Comparison of ENCODE assay signal across 18 cellular contexts in genomic region chr20:18304618-18305017, GRCh38. TPM values are rescaled to one million over a fixed set of nuclear protein-coding genes. Genes with fewer than 3 reads are reported as not detected.
DNase-seq lines count a peak whose midpoint lies in the region; ATAC-seq and TF ChIP-seq lines count a peak whose summit lies in the region.
"Had no signal": no experiment of that assay in that cellular context is flagged by ENCODE, and none has a peak within 500 bp of the region (broad histone marks: within the 10 kb centered on the region; RNA-seq: fewer than 3 reads in every experiment).

No MANE protein-coding gene starts in this region.

- H3K4me3 ChIP-seq in PC-3 (ENCODE audit: low read length) (no peak overlapping the region), fibroblast of mammary gland (ENCODE audit: control insufficient read depth, low read depth, low read length) (no peak overlapping the region), colonic mucosa (no peak overlapping the region)
- H3K4me3 ChIP-seq: adrenal gland; BLaER1 treated with 17β-estradiol and CSF1 and Interleukin-3, amounts not matched to agents 10 nM and 100 nM; gastrocnemius medialis; SK-N-MC had no signal

- H3K36me3 ChIP-seq in PC-3 (ENCODE audit: low read depth, low read length) (peaks cover 4% of the 10 kb centered on the region; the same call in 1 of the 2 replicates), colonic mucosa (no peaks in the 10 kb centered on the region)

- ATAC-seq in PC-3 = no peak; the same call in 1 of the 2 replicates
- no peak for ATAC-seq in HG02981 (IDR thresholded peaks at IDR 0.05; ENCODE audit: unreplicated experiment)
- ATAC-seq in HG03520 (IDR thresholded peaks at IDR 0.05; ENCODE audit: unreplicated experiment) = no peak
- ATAC-seq: activated CD4-positive, CD25-positive, alpha-beta regulatory T cell treated with anti-CD3 and anti-CD28 coated beads, Interleukin-2, amount 50 U/mL, for 24 hours; gastrocnemius medialis had no signal

- no peaks in the 10 kb centered on the region for H4K20me1 ChIP-seq in PC-3 (ENCODE audit: low read length)
- H4K20me1 ChIP-seq: BLaER1 treated with 17β-estradiol and CSF1 and Interleukin-3, amounts not matched to agents 10 nM and 100 nM had no signal

- H3K79me2 ChIP-seq in PC-3 (ENCODE audit: low read length) = no peaks in the 10 kb centered on the region

- H3K27me3 ChIP-seq in PC-3 (ENCODE audit: low read length) (no peaks in the 10 kb centered on the region), colonic mucosa (no peaks in the 10 kb centered on the region)
- H3K27me3 ChIP-seq: adrenal gland; BLaER1 treated with 17β-estradiol and CSF1 and Interleukin-3, amounts not matched to agents 10 nM and 100 nM; gastrocnemius medialis had no signal

- TF ChIP-seq CTCF in GM12872 (IDR thresholded peaks at IDR 0.05; ENCODE audit: insufficient read depth, low read depth, low read length) = peak; percentile 43; the same call in 2 of the 3 replicates
- peak; percentile 63 for TF ChIP-seq CTCF in PC-3 (conservative IDR thresholded peaks at IDR 0.05; ENCODE audit: low read depth, low read length)
- peak; percentile 27 for TF ChIP-seq CTCF in fibroblast of mammary gland (conservative IDR thresholded peaks at IDR 0.05; ENCODE audit: control insufficient read depth, insufficient read depth, low read depth, low read length)
- no peak for TF ChIP-seq CTCF in colonic mucosa (IDR thresholded peaks at IDR 0.05)

- no peak overlapping the region for H2AFZ ChIP-seq in PC-3 (ENCODE audit: low read length)

- H3K27ac ChIP-seq in PC-3 (ENCODE audit: low read length) = no peak overlapping the region
- no peak overlapping the region for H3K27ac ChIP-seq in colonic mucosa
- H3K27ac ChIP-seq: adrenal gland; BLaER1 treated with 17β-estradiol and CSF1 and Interleukin-3, amounts not matched to agents 10 nM and 100 nM; gastrocnemius medialis; SK-N-MC had no signal

- CTCF ChIA-PET in PC-3 (lab: Charles Lee) = no interaction called here

- no peaks in the 10 kb centered on the region for H3K9me3 ChIP-seq in PC-3 (ENCODE audit: low read length)
- H3K9me3 ChIP-seq in colonic mucosa = no peaks in the 10 kb centered on the region
- H3K9me3 ChIP-seq: adrenal gland, gastrocnemius medialis had no signal

- H3K4me1 ChIP-seq in PC-3 (ENCODE audit: insufficient read depth, low read length) (no peaks in the 10 kb centered on the region), colonic mucosa (no peaks in the 10 kb centered on the region)
- H3K4me1 ChIP-seq: adrenal gland, gastrocnemius medialis had no signal

- no peaks in the 10 kb centered on the region for H3F3A ChIP-seq in PC-3 (ENCODE audit: low read length, unreplicated experiment)

- no peak overlapping the region for H3K4me2 ChIP-seq in PC-3 (ENCODE audit: low read length)
- H3K4me2 ChIP-seq: BLaER1 treated with 17β-estradiol and CSF1 and Interleukin-3, amounts not matched to agents 10 nM and 100 nM had no signal

- no peak overlapping the region for H3K9ac ChIP-seq in PC-3 (ENCODE audit: low read length)
- no peak overlapping the region for H3K9ac ChIP-seq in colonic mucosa (ENCODE audit: low read depth in 2 of 2, low read length in 2 of 2)
- H3K9ac ChIP-seq: BLaER1 treated with 17β-estradiol and CSF1 and Interleukin-3, amounts not matched to agents 10 nM and 100 nM had no signal

- no TSS peak for BruUV-seq in PC-3 (replicated peaks; lab: Mats Ljungman, UMichigan)

- DNase-seq in A172 (ENCODE audit: low spot score) (peak; percentile 13), PC-3 (peak; percentile 48), fibroblast of mammary gland (ENCODE audit: low read depth) (no peak), colonic mucosa (no peak), COR-L47 (lab: John Stamatoyannopoulos, UW) (no peak)
- DNase-seq: activated T-cell treated with anti-CD3 and anti-CD28 coated beads, Interleukin-2, amount 50 U/mL, for 24 hours; adrenal gland; gastrocnemius medialis; NCI-H1436; NCI-H748 treated with DMSO at 0.1 percent for 48 hours; stimulated activated CD4-positive, alpha-beta T cell treated with anti-CD3 and anti-CD28 coated beads, Interleukin-4, amount 100 ng/mL, for 24 hours; stimulated activated naive CD4-positive, alpha-beta T cell had no signal

- intact Hi-C loops in PC-3 (cut with micrococcal nuclease) (no loop called here), colonic mucosa (cut with DNase I) (no loop called here)

- POLR2A ChIA-PET in PC-3 (lab: Charles Lee; ENCODE audit: unreplicated experiment) = no interaction called here

- H3K9me2 ChIP-seq in PC-3 (replicated peaks; ENCODE audit: low read length) = no peaks in the 10 kb centered on the region

RNA-seq across cellular contexts. Expression of gene ZNF133, which starts 16.3 kb away (rescaled TPM):
- total RNA-seq in A172 (2014; rRNA removed; shearing (Covaris generic)) = 16.6 and 18.1 TPM in 2 replicates
- total RNA-seq in PC-3 (2014; rRNA removed) (16.3 and 17.1 TPM in 2 replicates), colonic mucosa (10 to 100 TPM in 1 of 2 donors, 1 to 10 TPM in 1; 7.4 to 10.9 TPM)

Comparison
In these comparisons a context has a peak if more than half of its experiments do, and no peak if none do; other contexts are left out.
1. DNase-seq: peak in A172 (single experiment) and PC-3 (single experiment); none in fibroblast of mammary gland (single experiment), colonic mucosa (single experiment) and COR-L47 (single experiment).